Comparison of ENCODE assay signal across 1 cellular context in genomic region chr22:50296658-50297490, GRCh38.
TF ChIP-seq lines count a peak whose summit lies in the region.

No MANE protein-coding gene starts in this region.

TF ChIP-seq in WTC11, 78 proteins besides CTCF, POLR2A, EP300 and RAD21 (continued from another document):
- no peak for TF ChIP-seq PRDM15 (CRISPR knock-in tag; IDR thresholded peaks at IDR 0.05)
- TF ChIP-seq ATF6 (CRISPR knock-in tag; IDR thresholded peaks at IDR 0.05), result no peak
- TF ChIP-seq ELF4 (CRISPR knock-in tag; IDR thresholded peaks at IDR 0.05; ENCODE audit: low read depth), result no peak
